25 cellular contexts compared by ENCODE assay signal in genomic region chr2:26182441-26182840, GRCh38. TPM values are rescaled to one million over a fixed set of nuclear protein-coding genes. Genes with fewer than 3 reads are reported as not detected.
DNase-seq lines count a peak whose midpoint lies in the region; ATAC-seq, FAIRE-seq and TF ChIP-seq lines count a peak whose summit lies in the region.
"Had no signal": no experiment of that assay in that cellular context is flagged by ENCODE, and none has a peak within 500 bp of the region (broad histone marks: within the 10 kb centered on the region; RNA-seq: fewer than 3 reads in every experiment).

No MANE protein-coding gene starts in this region.

- H4K20me1 ChIP-seq in HepG2 (ENCODE audit: insufficient read depth, low read length) = no peaks in the 10 kb centered on the region
- H4K20me1 ChIP-seq: BLaER1 had no signal

- H3K27ac Mint-ChIP-seq in neural crest cell (ENCODE audit: unreplicated experiment) = no peak overlapping the region
- no peak overlapping the region for H3K27ac Mint-ChIP-seq in T-cell
- H3K27ac Mint-ChIP-seq: B cell; CD4-positive, CD25-positive, alpha-beta regulatory T cell; GM23338; H9; HFFc6 had no signal

- H3K27ac ChIP-seq in HepG2 (ENCODE audit: extremely low read length, insufficient read depth, low read length) (no peak overlapping the region), right lobe of liver (no peak overlapping the region)
- H3K27ac ChIP-seq: BLaER1, C4-2B had no signal

- intact Hi-C loops in HepG2 (cut with micrococcal nuclease; ENCODE audit: unreplicated experiment) = no loop called here
- intact Hi-C loops in right lobe of liver (cut with DNase I) = no loop called here

- TF ChIP-seq RAD21 in HepG2 (CRISPR knock-in tag; IDR thresholded peaks at IDR 0.05) = no peak

- H2AFZ ChIP-seq in HepG2 (ENCODE audit: low read length) = no peak overlapping the region
- H2AFZ ChIP-seq: GM23338 had no signal

- DNase-seq in HepG2 (ENCODE audit: low spot score) (no peak), right lobe of liver (no peak), GM13977 (ENCODE audit: low spot score) (peak; percentile 20), neural crest cell (ENCODE audit: low read depth, low spot score) (no peak), NCI-H1105 treated with DMSO at 0.1 percent for 48 hours (lab: John Stamatoyannopoulos, UW) (no peak), T-cell (no peak)
- DNase-seq in stimulated activated naive CD4-positive, alpha-beta T cell (lab: John Stamatoyannopoulos, UW) = no peak
- DNase-seq: CD4-positive, CD25-positive, alpha-beta regulatory T cell; CD8-positive, alpha-beta memory T cell; DMS 273 treated with DMSO at 0.1 percent for 48 hours; DMS79; EL; GDM1; H9; HFFc6 had no signal

- H3K27me3 ChIP-seq in HepG2 (ENCODE audit: control insufficient read depth in 1 of 2, insufficient read depth in 2 of 2, low read length in 2 of 2) (peaks cover 5 to 37% of the 10 kb centered on the region in 2 experiments; a peak in 4 of 5 replicates), right lobe of liver (no peaks in the 10 kb centered on the region)

- no peak overlapping the region for H3K4me3 ChIP-seq in HepG2 (replicated peaks in 1 of 3; ENCODE audit: insufficient read depth in 1 of 3, low read depth in 2 of 3, low read length in 3 of 3)
- H3K4me3 ChIP-seq in right lobe of liver = no peak overlapping the region
- H3K4me3 ChIP-seq: BLaER1, GM12878, GM23338 had no signal

- H3K4me1 Mint-ChIP-seq in neural crest cell = peaks cover 30% of the 10 kb centered on the region
- H3K4me1 Mint-ChIP-seq in T-cell = peaks cover 21 to 33% (median 24%) of the 10 kb centered on the region in 3 donors

- H3K36me3 ChIP-seq in HepG2 (replicated peaks in 1 of 2; ENCODE audit: control insufficient read depth in 1 of 2, insufficient read depth in 2 of 2, low read length in 2 of 2) = no peaks in the 10 kb centered on the region
- no peaks in the 10 kb centered on the region for H3K36me3 ChIP-seq in right lobe of liver
- H3K36me3 ChIP-seq: BLaER1 had no signal

- TF ChIP-seq EP300 in HepG2 (IDR thresholded peaks at IDR 0.05; ENCODE audit: low read depth in 2 of 2, low read length in 2 of 2) (no peak), HepG2 (CRISPR knock-in tag; IDR thresholded peaks at IDR 0.05; ENCODE audit: borderline replicate concordance) (no peak)

- BruUV-seq in HepG2 (replicated peaks; lab: Mats Ljungman, UMichigan) = no TSS peak

- no peaks in the 10 kb centered on the region for H3K79me2 ChIP-seq in HepG2 (ENCODE audit: insufficient read depth, low read length)

- no peak for FAIRE-seq in HepG2 (lab: Jason Lieb, UNC)
- FAIRE-seq: A204.1, D721Med, GM12878, GM18507 had no signal

- peaks cover 10% of the 10 kb centered on the region for H3K27me3 Mint-ChIP-seq in neural crest cell (ENCODE audit: low read depth)
- H3K27me3 Mint-ChIP-seq in T-cell = peaks cover 14 to 19% of the 10 kb centered on the region in 2 donors

- no peak for TF ChIP-seq POLR2A in HepG2 (IDR thresholded peaks at IDR 0.05; ENCODE audit: insufficient read depth in 1 of 2, low read depth in 2 of 2, low read length in 2 of 2)
- TF ChIP-seq POLR2A in right lobe of liver (IDR thresholded peaks at IDR 0.05) = no peak

- H3K4me3 Mint-ChIP-seq in neural crest cell = peak overlapping the region; percentile 31
- no peak overlapping the region for H3K4me3 Mint-ChIP-seq in T-cell
- H3K4me3 Mint-ChIP-seq: GM23338, H9, HFFc6 had no signal

- POLR2A ChIA-PET in HepG2 (lab: Yijun Ruan, JAX) = no interaction called here
- POLR2A ChIA-PET in T-cell (lab: Charles Lee) = no interaction called here

- WGBS in HepG2 (ENCODE audit: low lambda C conversion rate) = 7% methylated on average over 3 of the region's 5 CpGs
- WGBS in right lobe of liver (ENCODE audit: insufficient coverage, low coverage, low lambda C conversion rate, missing lambda C conversion rate) = no CpG with 5 or more reads among the region's 5 CpGs

- H3K9ac ChIP-seq in HepG2 (ENCODE audit: insufficient read depth, low read depth, low read length) = no peak overlapping the region
- H3K9ac ChIP-seq: BLaER1 had no signal

- TF ChIP-seq CTCF in HepG2 (CRISPR knock-in tag; IDR thresholded peaks at IDR 0.05) = no peak
- no peak for TF ChIP-seq CTCF in right lobe of liver (IDR thresholded peaks at IDR 0.05)
- TF ChIP-seq CTCF in GM13977 (IDR thresholded peaks at IDR 0.05; ENCODE audit: extremely low read depth, insufficient read depth, missing control alignments) = no peak
- no peak for TF ChIP-seq CTCF in neural crest cell (conservative IDR thresholded peaks at IDR 0.05)

- CTCF ChIA-PET in HepG2 (lab: Yijun Ruan, JAX; ENCODE audit: low intra/inter-chr PET ratio, low total read pairs) = no interaction called here
- CTCF ChIA-PET in T-cell (lab: Charles Lee) = no interaction called here

- H3K36me3 Mint-ChIP-seq in neural crest cell (ENCODE audit: low read depth) (peaks cover 5% of the 10 kb centered on the region), T-cell (no peaks in the 10 kb centered on the region)
- H3K36me3 Mint-ChIP-seq: CD4-positive, CD25-positive, alpha-beta regulatory T cell had no signal

- H3K4me2 ChIP-seq in HepG2 (ENCODE audit: low read depth, low read length) = 0 out of 2 replicates have a peak overlapping the region, but pooled peaks have one; percentile 3
- H3K4me2 ChIP-seq: BLaER1, GM23338 had no signal

- H3K4me1 ChIP-seq in HepG2 (ENCODE audit: insufficient read depth, low read length) = peaks cover 16% of the 10 kb centered on the region
- peaks cover 0 to 3% (median 0%) of the 10 kb centered on the region in 4 donors for H3K4me1 ChIP-seq in right lobe of liver

- in situ Hi-C loops in HepG2 (cut with HindIII; ENCODE audit: extremely low pct_ligation_motif_present, low pct_unique_long_range_greater_than_20kb) (no loop called here), GM13977 (cut with MboI; ENCODE audit: low pct_unique_long_range_greater_than_20kb, low sequenced_read_pairs, unreplicated experiment) (no loop called here)

- H3K9me3 Mint-ChIP-seq in neural crest cell (no peaks in the 10 kb centered on the region), T-cell (no peaks in the 10 kb centered on the region)
- H3K9me3 Mint-ChIP-seq: CD4-positive, CD25-positive, alpha-beta regulatory T cell; CD8-positive, alpha-beta memory T cell; GM23338; H9; HFFc6 had no signal

- ATAC-seq in HepG2 (peak; percentile 4; the same call in 2 of the 3 replicates), right lobe of liver (no peak), T-cell (replicated peaks in 1 of 4) (no peak)
- ATAC-seq: GM12878, GM23338, HCT116 had no signal

- H3K9me3 ChIP-seq in HepG2 (ENCODE audit: low read length) (no peaks in the 10 kb centered on the region), right lobe of liver (no peaks in the 10 kb centered on the region)
- H3K9me3 ChIP-seq: BLaER1 had no signal

TF ChIP-seq in HepG2, 621 proteins besides CTCF, POLR2A, EP300 and RAD21 (continues in another document):
- TF ChIP-seq RFXANK (CRISPR knock-in tag; IDR thresholded peaks at IDR 0.05) = no peak
- TF ChIP-seq PHF21A (CRISPR knock-in tag; IDR thresholded peaks at IDR 0.05) = no peak
- TF ChIP-seq KLF16 (CRISPR knock-in tag; IDR thresholded peaks at IDR 0.05) = no peak
- no peak for TF ChIP-seq HNRNPK (IDR thresholded peaks at IDR 0.05; ENCODE audit: low read depth, low read length, poor library complexity, severe bottlenecking)
- TF ChIP-seq MTA1 (CRISPR knock-in tag; IDR thresholded peaks at IDR 0.05; ENCODE audit: borderline replicate concordance) = 0 out of 2 replicates have a peak, but pooled peaks have one; percentile 29
- 0 out of 2 replicates have a peak, but pooled peaks have one; percentile 71 for TF ChIP-seq FOXO4 (CRISPR knock-in tag; conservative IDR thresholded peaks at IDR 0.05)

RNA-seq across cellular contexts. Expression of gene GAREM2, which starts 9.6 kb away (rescaled TPM):
- total RNA-seq in HepG2 (2016; rRNA removed; fragmentation: Illumina TruSeq; extraction: Trizol) (0.31 and 0.38 TPM in 2 replicates), right lobe of liver (under 1 TPM in 5 of 6 experiments, not detected in 1; 0.11 to 0.34 (median 0.20) TPM), neural crest cell (21.3 and 21.8 TPM in 2 replicates), T-cell (1 to 10 TPM; 2.9 to 9.1 (median 5.2) TPM)
- 0.10 and 0.18 TPM in 2 replicates for total RNA-seq in HepG2 (2016; cell fraction: cytosol; rRNA removed; fragmentation: Illumina TruSeq; extraction: Trizol; ENCODE audit: low read depth)
- 0.35 and 0.36 TPM in 2 replicates for total RNA-seq in HepG2 (2016; cell fraction: insoluble cytoplasmic fraction; rRNA removed; fragmentation: Illumina TruSeq; extraction: Trizol)
- 0.55 and 0.62 TPM in 2 replicates for total RNA-seq in HepG2 (2016; cell fraction: membrane; rRNA removed; fragmentation: Illumina TruSeq; extraction: Trizol)
- total RNA-seq in HepG2 (2016; cell fraction: nucleus; rRNA removed; fragmentation: Illumina TruSeq; extraction: Trizol) = 0.28 and 0.94 TPM in 2 replicates
- 0.29 and 0.37 TPM in 2 replicates for polyA plus RNA-seq in HepG2 (2011; rRNA removed)
- 0.25 and 0.29 TPM in 2 replicates for polyA plus RNA-seq in HepG2 (2011; cell fraction: cytosol; rRNA removed)
- 0.54 and 0.56 TPM in 2 replicates for polyA plus RNA-seq in HepG2 (2011; cell fraction: nucleus; rRNA removed)
- polyA plus RNA-seq in HepG2 (2012) = 0.31 and 0.47 TPM in 2 replicates
- polyA plus RNA-seq in HepG2 (2016; cell fraction: cytosol; fragmentation: Illumina TruSeq; extraction: Trizol; ENCODE audit: low read depth) = 0.35 and 0.49 TPM in 2 replicates
- 0.88 and 1.2 TPM in 2 replicates for polyA plus RNA-seq in HepG2 (2016; cell fraction: insoluble cytoplasmic fraction; fragmentation: Illumina TruSeq; extraction: Trizol; ENCODE audit: low read depth)
- polyA plus RNA-seq in HepG2 (2016; cell fraction: membrane; fragmentation: Illumina TruSeq; extraction: Trizol; ENCODE audit: low read depth) = 0.48 and 0.61 TPM in 2 replicates
- 0.59 and 1.1 TPM in 2 replicates for polyA plus RNA-seq in HepG2 (2016; cell fraction: nucleus; fragmentation: Illumina TruSeq; extraction: Trizol; ENCODE audit: insufficient read depth, low read depth)
- polyA minus RNA-seq in HepG2 (2011; rRNA and poly(A)+ RNA removed; ENCODE audit: low replicate concordance) = 1.0 TPM in 1 of 2 replicates, not detected in the other
- polyA minus RNA-seq in HepG2 (2011; cell fraction: cytosol; rRNA and poly(A)+ RNA removed) = 0.35 and 1.1 TPM in 2 replicates
- 0.25 and 0.26 TPM in 2 replicates for polyA minus RNA-seq in HepG2 (2011; cell fraction: nucleus; rRNA and poly(A)+ RNA removed)
- total RNA-seq: H4, HFFc6 had no signal
